ENCODE assay signal across 8 cellular contexts in genomic region chr12:104604070-104604994, GRCh38.
DNase-seq lines count a peak whose midpoint lies in the region; ATAC-seq, FAIRE-seq and TF ChIP-seq lines count a peak whose summit lies in the region.

No MANE protein-coding gene starts in this region.

- no peak overlapping the region for H2BK120ac ChIP-seq in H1 (replicated peaks; ENCODE audit: low read depth, low read length)

- H3K27ac Mint-ChIP-seq in stimulated activated naive B cell treated with anti-CD40 and anti-IgM and Interleukin-4, amounts not matched to agents 10 μg/mL and 1 μg/mL and 100 μg/mL, for 72 hours, result peak overlapping the region; percentile 95

- 0 out of 2 replicates have a peak overlapping the region, but pooled peaks have one; percentile 82 for H2AK5ac ChIP-seq in H1 (ENCODE audit: low read depth, low read length)

- H2BK5ac ChIP-seq in H1 (ENCODE audit: low read depth, low read length), result peak overlapping the region; percentile 81; the same call in 1 of the 2 replicates

- TF ChIP-seq POLR2A in H1 (IDR thresholded peaks at IDR 0.05; ENCODE audit: control extremely low read depth in 1 of 2, low read depth in 2 of 2, low read length in 2 of 2), result no peak

- no peaks in the 10 kb centered on the region; the same call in 1 of the 2 replicates for H3K23me2 ChIP-seq in H1 (ENCODE audit: low read depth, low read length)

- H3K56ac ChIP-seq in H1 (replicated peaks; ENCODE audit: insufficient read length, low read depth, low read length), result no peak overlapping the region

- TF ChIP-seq RAD21 in H1 (IDR thresholded peaks at IDR 0.05 in 1 of 2, conservative IDR thresholded peaks at IDR 0.05 in 1 of 2; ENCODE audit: low read depth in 2 of 2, low read length in 2 of 2), result no peak

- no peak overlapping the region for H3K14ac ChIP-seq in H1 (ENCODE audit: insufficient read length)

- TF ChIP-seq EP300 in H1 (IDR thresholded peaks at IDR 0.05; ENCODE audit: borderline replicate concordance in 1 of 2, low read depth in 2 of 2, low read length in 2 of 2), result no peak

- peaks cover 62 to 68% of the 10 kb centered on the region in 2 donors for H3K36me3 Mint-ChIP-seq in stimulated activated naive B cell treated with anti-CD40 and anti-IgM and Interleukin-4, amounts not matched to agents 10 μg/mL and 1 μg/mL and 100 μg/mL, for 72 hours

- peaks cover 0 to 5% (median 1%) of the 10 kb centered on the region in 4 experiments; a peak in 3 of 7 replicates for H3K4me1 ChIP-seq in H1 (replicated peaks in 1 of 4; ENCODE audit: control insufficient read depth in 3 of 4, insufficient read depth in 4 of 4, low read length in 3 of 4)

- H3K4me2 ChIP-seq in H1 (ENCODE audit: insufficient read depth in 1 of 2, low read depth in 2 of 2, low read length in 2 of 2), result no peak overlapping the region; a peak in 1 of 4 replicates

- no peak for TF ChIP-seq CTCF in H1 (IDR thresholded peaks at IDR 0.05; ENCODE audit: control extremely low read depth in 1 of 3, insufficient read depth in 1 of 3, low read depth in 1 of 3, low read length in 3 of 3)

- no peak overlapping the region for H4K5ac ChIP-seq in H1 (ENCODE audit: insufficient read length, low read depth, low read length)

- WGBS in H1 (ENCODE audit: extremely low coverage in 1 of 2, insufficient coverage in 1 of 2, insufficient read length in 1 of 2, insufficient replicate concordance in 2 of 2, low coverage in 1 of 2, low lambda C conversion rate in 2 of 2, missing lambda C conversion rate in 1 of 2), 2 experiments, result 80% methylated on average over 10 of the region's 10 CpGs; no CpG with 5 or more reads in 1 of the 2 experiments

- H4K20me1 ChIP-seq in H1 (replicated peaks in 1 of 2; ENCODE audit: control insufficient read depth in 1 of 2, insufficient read depth in 2 of 2, low read length in 2 of 2), result no peaks in the 10 kb centered on the region

- no peaks in the 10 kb centered on the region for H3K27me3 Mint-ChIP-seq in stimulated activated naive B cell treated with anti-CD40 and anti-IgM and Interleukin-4, amounts not matched to agents 10 μg/mL and 1 μg/mL and 100 μg/mL, for 72 hours

- no peaks in the 10 kb centered on the region for H3K79me2 ChIP-seq in H1 (ENCODE audit: control insufficient read depth in 1 of 2, insufficient read depth in 2 of 2, low read length in 2 of 2)

- CTCF ChIA-PET in H1 (lab: Charles Lee; ENCODE audit: partially characterized antibody), result interaction anchor here (0.7 to 1.2 kb wide), 6 partner anchors 27 to 223 kb away, joined by 3 to 4 read pairs (median 3); no protein-coding TSS in a partner anchor

- no peak overlapping the region for H4K8ac ChIP-seq in H1 (ENCODE audit: extremely low read depth, insufficient read depth, low read length)

- DNase-seq in EH (ENCODE audit: low read depth), result peak; percentile 96
- DNase-seq in Jurkat, Clone E6-1 (ENCODE audit: low read depth, low spot score), result peak; percentile 96
- DNase-seq in activated CD4-positive, alpha-beta T cell treated with anti-CD3 and anti-CD28 coated beads for 24 hours (ENCODE audit: low read depth in 2 of 2), result peak; percentile 5 to 27
- peak in 1 of 2 experiments; percentile 43 for DNase-seq in H1 (ENCODE audit: low read depth in 1 of 2, low spot score in 2 of 2)
- peak; percentile 9 for DNase-seq in midbrain (lab: John Stamatoyannopoulos, UW)
- DNase-seq in stimulated activated naive B cell treated with anti-CD40 and anti-IgM and Interleukin-4, amounts not matched to agents 10 μg/mL and 1 μg/mL and 100 μg/mL, for 72 hours, result peak; percentile 43
- no peak for DNase-seq in DMS114 treated with DMSO at 0.1 percent for 48 hours (lab: John Stamatoyannopoulos, UW; ENCODE audit: unreplicated experiment)

- H2BK12ac ChIP-seq in H1 (ENCODE audit: low read depth, low read length), result 0 out of 2 replicates have a peak overlapping the region, but pooled peaks have one; percentile 31

- peaks cover 53 to 89% of the 10 kb centered on the region in 2 donors for H3K4me1 Mint-ChIP-seq in stimulated activated naive B cell treated with anti-CD40 and anti-IgM and Interleukin-4, amounts not matched to agents 10 μg/mL and 1 μg/mL and 100 μg/mL, for 72 hours

- no peak overlapping the region for H2AFZ ChIP-seq in H1 (ENCODE audit: low read length)

- no peak overlapping the region for H3K27ac ChIP-seq in H1 (ENCODE audit: low read depth, low read length)

- peak overlapping the region; percentile 25 for H3K4me3 ChIP-seq in Jurkat, Clone E6-1 (ENCODE audit: low read length)
- no peak overlapping the region for H3K4me3 ChIP-seq in H1 (ENCODE audit: extremely low read depth in 1 of 4, insufficient read depth in 2 of 4, low read depth in 3 of 4, low read length in 4 of 4)

- no peak overlapping the region for H3K4ac ChIP-seq in H1 (replicated peaks; ENCODE audit: insufficient read length, low read depth, low read length)

- H2BK20ac ChIP-seq in H1 (ENCODE audit: low read length), result no peak overlapping the region

- no peaks in the 10 kb centered on the region; the same call in 1 of the 2 replicates for H3K79me1 ChIP-seq in H1 (ENCODE audit: low read depth, low read length)

- H3K9ac ChIP-seq in H1 (replicated peaks in 1 of 4; ENCODE audit: extremely low read depth in 1 of 4, low read depth in 3 of 4, low read length in 3 of 4), result no peak overlapping the region

- 0 out of 2 replicates have a peak overlapping the region, but pooled peaks have one; percentile 61 for H2BK15ac ChIP-seq in H1 (ENCODE audit: low read length)

- H3K9me3 ChIP-seq in H1 (ENCODE audit: insufficient read depth in 2 of 2, low read depth in 1 of 2, low read length in 1 of 2), result no peaks in the 10 kb centered on the region; a peak in 1 of 4 replicates

- H3K4me3 Mint-ChIP-seq in stimulated activated naive B cell treated with anti-CD40 and anti-IgM and Interleukin-4, amounts not matched to agents 10 μg/mL and 1 μg/mL and 100 μg/mL, for 72 hours, result peak overlapping the region; percentile 44 to 61

- no peak overlapping the region for H4K91ac ChIP-seq in H1 (replicated peaks; ENCODE audit: insufficient read length, low read length)

- no peaks in the 10 kb centered on the region for H3K36me3 ChIP-seq in H1 (ENCODE audit: control insufficient read depth in 2 of 4, insufficient read depth in 4 of 4, low read length in 3 of 4)

- no peak overlapping the region for H3K18ac ChIP-seq in H1 (ENCODE audit: extremely low read depth, low read length)

- no peak for FAIRE-seq in H1 (lab: Jason Lieb, UNC)

- no peak overlapping the region for H3K23ac ChIP-seq in H1 (ENCODE audit: insufficient read length)

- POLR2A ChIA-PET in H1 (lab: Charles Lee; ENCODE audit: partially characterized antibody), result no interaction called here

- H3K27me3 ChIP-seq in H1 (replicated peaks in 1 of 4; ENCODE audit: control insufficient read depth in 3 of 4, extremely low read depth in 1 of 4, insufficient read depth in 3 of 4, low read length in 3 of 4), result no peaks in the 10 kb centered on the region

- ATAC-seq in GM21786 (IDR thresholded peaks at IDR 0.05; ENCODE audit: unreplicated experiment), result peak; percentile 78
- peak; percentile 83 to 85 for ATAC-seq in stimulated activated naive B cell treated with anti-CD40 and anti-IgM and Interleukin-4, amounts not matched to agents 10 μg/mL and 1 μg/mL and 100 μg/mL, for 72 hours (replicated peaks)

- no peaks in the 10 kb centered on the region for H3K9me3 Mint-ChIP-seq in stimulated activated naive B cell treated with anti-CD40 and anti-IgM and Interleukin-4, amounts not matched to agents 10 μg/mL and 1 μg/mL and 100 μg/mL, for 72 hours

TF ChIP-seq in H1, 55 proteins besides CTCF, POLR2A, EP300 and RAD21:
- no peak for TF ChIP-seq SUZ12 (IDR thresholded peaks at IDR 0.05; ENCODE audit: low read length)
- no peak for TF ChIP-seq ZNF274 (IDR thresholded peaks at IDR 0.05; ENCODE audit: borderline replicate concordance, extremely low read depth, low read length)
- TF ChIP-seq JUND (IDR thresholded peaks at IDR 0.05; ENCODE audit: low read length), result peak; percentile 48; the same call in 1 of the 2 replicates
- no peak for TF ChIP-seq CEBPB (IDR thresholded peaks at IDR 0.05; ENCODE audit: low read depth, low read length)
- TF ChIP-seq HDAC2 (IDR thresholded peaks at IDR 0.05; ENCODE audit: borderline replicate concordance in 1 of 2, low read depth in 2 of 2, low read length in 2 of 2), result no peak
- no peak for TF ChIP-seq TAF1 (IDR thresholded peaks at IDR 0.05; ENCODE audit: low read depth, low read length)
- no peak for TF ChIP-seq SAP30 (IDR thresholded peaks at IDR 0.05; ENCODE audit: insufficient read depth, insufficient replicate concordance, low read length)
- no peak for TF ChIP-seq CHD1 (IDR thresholded peaks at IDR 0.05; ENCODE audit: low read depth, low read length)
- no peak for TF ChIP-seq YY1 (IDR thresholded peaks at IDR 0.05; ENCODE audit: low read depth, low read length)
